In genomic region chr16:4474192-4474961, GRCh38 we compare ENCODE assay signal across 1 cellular context.
A peak's percentile ranks its signal among the peaks of the same experiment; 100 is the strongest.
TF ChIP-seq lines count a peak whose summit lies in the region.

Gene NMRAL1, minus strand, starts transcription at chr16:4474625. Its CDS starts 493 bp downstream, at chr16:4474132.

TF ChIP-seq in HepG2, 621 proteins besides CTCF, POLR2A, EP300 and RAD21 (continued from another document and continues in another):
- TF ChIP-seq, protein P1, sequence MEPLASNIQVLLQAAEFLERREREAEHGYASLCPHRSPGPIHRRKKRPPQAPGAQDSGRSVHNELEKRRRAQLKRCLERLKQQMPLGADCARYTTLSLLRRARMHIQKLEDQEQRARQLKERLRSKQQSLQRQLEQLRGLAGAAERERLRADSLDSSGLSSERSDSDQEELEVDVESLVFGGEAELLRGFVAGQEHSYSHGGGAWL (CRISPR knock-in tag; IDR thresholded peaks at IDR 0.05) = peak; percentile 38; the same call in 1 of the 2 replicates
- no peak for TF ChIP-seq ZNF136 (CRISPR knock-in tag; IDR thresholded peaks at IDR 0.05; ENCODE audit: low read depth)
- TF ChIP-seq AHR (CRISPR knock-in tag; IDR thresholded peaks at IDR 0.05) = no peak
- no peak for TF ChIP-seq RFX3 (CRISPR knock-in tag; IDR thresholded peaks at IDR 0.05)
- no peak for TF ChIP-seq SALL2 (CRISPR knock-in tag; IDR thresholded peaks at IDR 0.05)
- no peak for TF ChIP-seq PAX8 (CRISPR knock-in tag; IDR thresholded peaks at IDR 0.05; ENCODE audit: borderline replicate concordance)
- no peak for TF ChIP-seq ZNF503 (CRISPR knock-in tag; IDR thresholded peaks at IDR 0.05)
- no peak for TF ChIP-seq NR2F1 (CRISPR knock-in tag; IDR thresholded peaks at IDR 0.05)
- no peak for TF ChIP-seq ZNF713 (CRISPR knock-in tag; IDR thresholded peaks at IDR 0.05)
- TF ChIP-seq NRL (CRISPR knock-in tag; IDR thresholded peaks at IDR 0.05; ENCODE audit: borderline replicate concordance) = no peak
- TF ChIP-seq, protein P2, sequence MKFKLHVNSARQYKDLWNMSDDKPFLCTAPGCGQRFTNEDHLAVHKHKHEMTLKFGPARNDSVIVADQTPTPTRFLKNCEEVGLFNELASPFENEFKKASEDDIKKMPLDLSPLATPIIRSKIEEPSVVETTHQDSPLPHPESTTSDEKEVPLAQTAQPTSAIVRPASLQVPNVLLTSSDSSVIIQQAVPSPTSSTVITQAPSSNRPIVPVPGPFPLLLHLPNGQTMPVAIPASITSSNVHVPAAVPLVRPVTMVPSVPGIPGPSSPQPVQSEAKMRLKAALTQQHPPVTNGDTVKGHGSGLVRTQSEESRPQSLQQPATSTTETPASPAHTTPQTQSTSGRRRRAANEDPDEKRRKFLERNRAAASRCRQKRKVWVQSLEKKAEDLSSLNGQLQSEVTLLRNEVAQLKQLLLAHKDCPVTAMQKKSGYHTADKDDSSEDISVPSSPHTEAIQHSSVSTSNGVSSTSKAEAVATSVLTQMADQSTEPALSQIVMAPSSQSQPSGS (CRISPR knock-in tag; IDR thresholded peaks at IDR 0.05) = peak; percentile 47; the same call in 1 of the 2 replicates
- no peak for TF ChIP-seq POGZ (CRISPR knock-in tag; IDR thresholded peaks at IDR 0.05)
- TF ChIP-seq, protein P3, sequence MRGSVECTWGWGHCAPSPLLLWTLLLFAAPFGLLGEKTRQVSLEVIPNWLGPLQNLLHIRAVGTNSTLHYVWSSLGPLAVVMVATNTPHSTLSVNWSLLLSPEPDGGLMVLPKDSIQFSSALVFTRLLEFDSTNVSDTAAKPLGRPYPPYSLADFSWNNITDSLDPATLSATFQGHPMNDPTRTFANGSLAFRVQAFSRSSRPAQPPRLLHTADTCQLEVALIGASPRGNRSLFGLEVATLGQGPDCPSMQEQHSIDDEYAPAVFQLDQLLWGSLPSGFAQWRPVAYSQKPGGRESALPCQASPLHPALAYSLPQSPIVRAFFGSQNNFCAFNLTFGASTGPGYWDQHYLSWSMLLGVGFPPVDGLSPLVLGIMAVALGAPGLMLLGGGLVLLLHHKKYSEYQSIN (CRISPR knock-in tag; IDR thresholded peaks at IDR 0.05; ENCODE audit: borderline replicate concordance) = no peak
- TF ChIP-seq KDM5A (IDR thresholded peaks at IDR 0.05; ENCODE audit: borderline replicate concordance, low read length) = no peak; the same call in 1 of the 2 replicates
- TF ChIP-seq FIP1L1 (IDR thresholded peaks at IDR 0.05; ENCODE audit: borderline replicate concordance, insufficient read depth, low read depth, low read length) = no peak
- no peak for TF ChIP-seq PHF5A (CRISPR knock-in tag; IDR thresholded peaks at IDR 0.05; ENCODE audit: low read depth, unreplicated experiment)
- TF ChIP-seq ZNF781 (CRISPR knock-in tag; IDR thresholded peaks at IDR 0.05; ENCODE audit: borderline replicate concordance, not compliant biosample characterization) = no peak
- TF ChIP-seq ZFP36 (IDR thresholded peaks at IDR 0.05; ENCODE audit: borderline replicate concordance, low read depth, low read length, partially characterized antibody) = no peak
- TF ChIP-seq KDM5B (CRISPR knock-in tag; IDR thresholded peaks at IDR 0.05; ENCODE audit: borderline replicate concordance) = no peak
- TF ChIP-seq MYC (CRISPR knock-in tag; IDR thresholded peaks at IDR 0.05; ENCODE audit: borderline replicate concordance) = peak; percentile 85; the same call in 1 of the 2 replicates
- TF ChIP-seq ETV5 (CRISPR knock-in tag; IDR thresholded peaks at IDR 0.05; ENCODE audit: borderline replicate concordance) = peak; percentile 54; the same call in 1 of the 2 replicates
- TF ChIP-seq, protein P4, sequence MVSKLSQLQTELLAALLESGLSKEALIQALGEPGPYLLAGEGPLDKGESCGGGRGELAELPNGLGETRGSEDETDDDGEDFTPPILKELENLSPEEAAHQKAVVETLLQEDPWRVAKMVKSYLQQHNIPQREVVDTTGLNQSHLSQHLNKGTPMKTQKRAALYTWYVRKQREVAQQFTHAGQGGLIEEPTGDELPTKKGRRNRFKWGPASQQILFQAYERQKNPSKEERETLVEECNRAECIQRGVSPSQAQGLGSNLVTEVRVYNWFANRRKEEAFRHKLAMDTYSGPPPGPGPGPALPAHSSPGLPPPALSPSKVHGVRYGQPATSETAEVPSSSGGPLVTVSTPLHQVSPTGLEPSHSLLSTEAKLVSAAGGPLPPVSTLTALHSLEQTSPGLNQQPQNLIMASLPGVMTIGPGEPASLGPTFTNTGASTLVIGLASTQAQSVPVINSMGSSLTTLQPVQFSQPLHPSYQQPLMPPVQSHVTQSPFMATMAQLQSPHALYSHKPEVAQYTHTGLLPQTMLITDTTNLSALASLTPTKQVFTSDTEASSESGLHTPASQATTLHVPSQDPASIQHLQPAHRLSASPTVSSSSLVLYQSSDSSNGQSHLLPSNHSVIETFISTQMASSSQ (IDR thresholded peaks at IDR 0.05; ENCODE audit: low read depth) = no peak
- TF ChIP-seq, protein P4 (CRISPR knock-in tag; IDR thresholded peaks at IDR 0.05; ENCODE audit: borderline replicate concordance) = no peak
- no peak for TF ChIP-seq ZNF12 (CRISPR knock-in tag; IDR thresholded peaks at IDR 0.05)
- no peak for TF ChIP-seq JUND (CRISPR knock-in tag; IDR thresholded peaks at IDR 0.05)
- no peak for TF ChIP-seq ZNF598 (CRISPR knock-in tag; IDR thresholded peaks at IDR 0.05; ENCODE audit: borderline replicate concordance)
- TF ChIP-seq ZFP41 (CRISPR knock-in tag; IDR thresholded peaks at IDR 0.05; ENCODE audit: borderline replicate concordance) = no peak
- TF ChIP-seq SSRP1 (CRISPR knock-in tag; IDR thresholded peaks at IDR 0.05) = no peak
- TF ChIP-seq JARID2 (CRISPR knock-in tag; IDR thresholded peaks at IDR 0.05; ENCODE audit: insufficient replicate concordance) = no peak
- TF ChIP-seq GPN1 (CRISPR knock-in tag; IDR thresholded peaks at IDR 0.05; ENCODE audit: borderline replicate concordance) = no peak
- no peak for TF ChIP-seq HES4 (CRISPR knock-in tag; IDR thresholded peaks at IDR 0.05; ENCODE audit: borderline replicate concordance)
- TF ChIP-seq ZNF138 (CRISPR knock-in tag; IDR thresholded peaks at IDR 0.05; ENCODE audit: low read depth) = no peak
- no peak for TF ChIP-seq RERE (CRISPR knock-in tag; IDR thresholded peaks at IDR 0.05; ENCODE audit: low read depth)
- no peak for TF ChIP-seq RXRA (CRISPR knock-in tag; IDR thresholded peaks at IDR 0.05)
- TF ChIP-seq THAP7 (CRISPR knock-in tag; IDR thresholded peaks at IDR 0.05) = no peak
- TF ChIP-seq ZBTB20 (CRISPR knock-in tag; IDR thresholded peaks at IDR 0.05; ENCODE audit: borderline replicate concordance, low read depth) = peak; percentile 44; the same call in 1 of the 2 replicates
- TF ChIP-seq ZNF10 (CRISPR knock-in tag; IDR thresholded peaks at IDR 0.05; ENCODE audit: borderline replicate concordance, low read depth) = no peak
- peak; percentile 49; the same call in 1 of the 2 replicates for TF ChIP-seq FOXK1 (CRISPR knock-in tag; IDR thresholded peaks at IDR 0.05; ENCODE audit: borderline replicate concordance, low read depth)
- TF ChIP-seq ZNF292 (CRISPR knock-in tag; IDR thresholded peaks at IDR 0.05; ENCODE audit: borderline replicate concordance, low read depth) = no peak
- TF ChIP-seq, protein P5, sequence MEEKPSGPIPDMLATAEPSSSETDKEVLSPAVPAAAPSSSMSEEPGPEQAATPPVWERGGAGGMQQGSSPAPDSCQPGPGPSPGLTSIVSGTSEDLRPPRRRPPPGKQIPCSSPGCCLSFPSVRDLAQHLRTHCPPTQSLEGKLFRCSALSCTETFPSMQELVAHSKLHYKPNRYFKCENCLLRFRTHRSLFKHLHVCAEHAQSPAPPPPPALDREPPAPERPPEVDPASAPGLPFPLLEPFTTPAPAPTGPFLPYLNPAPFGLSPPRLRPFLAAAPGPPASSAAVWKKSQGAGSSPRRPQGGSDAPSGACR (CRISPR knock-in tag; IDR thresholded peaks at IDR 0.05) = peak; percentile 42; the same call in 1 of the 2 replicates
- no peak for TF ChIP-seq ZNF629 (CRISPR knock-in tag; conservative IDR thresholded peaks at IDR 0.05)
- peak; percentile 52; the same call in 1 of the 2 replicates for TF ChIP-seq SIN3A (IDR thresholded peaks at IDR 0.05; ENCODE audit: borderline replicate concordance, low read depth, low read length)
- TF ChIP-seq, protein P6, sequence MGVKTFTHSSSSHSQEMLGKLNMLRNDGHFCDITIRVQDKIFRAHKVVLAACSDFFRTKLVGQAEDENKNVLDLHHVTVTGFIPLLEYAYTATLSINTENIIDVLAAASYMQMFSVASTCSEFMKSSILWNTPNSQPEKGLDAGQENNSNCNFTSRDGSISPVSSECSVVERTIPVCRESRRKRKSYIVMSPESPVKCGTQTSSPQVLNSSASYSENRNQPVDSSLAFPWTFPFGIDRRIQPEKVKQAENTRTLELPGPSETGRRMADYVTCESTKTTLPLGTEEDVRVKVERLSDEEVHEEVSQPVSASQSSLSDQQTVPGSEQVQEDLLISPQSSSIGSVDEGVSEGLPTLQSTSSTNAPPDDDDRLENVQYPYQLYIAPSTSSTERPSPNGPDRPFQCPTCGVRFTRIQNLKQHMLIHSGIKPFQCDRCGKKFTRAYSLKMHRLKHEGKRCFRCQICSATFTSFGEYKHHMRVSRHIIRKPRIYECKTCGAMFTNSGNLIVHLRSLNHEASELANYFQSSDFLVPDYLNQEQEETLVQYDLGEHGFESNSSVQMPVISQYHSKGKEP (CRISPR knock-in tag; IDR thresholded peaks at IDR 0.05) = no peak
- no peak for TF ChIP-seq CBFB (CRISPR knock-in tag; IDR thresholded peaks at IDR 0.05)
- no peak for TF ChIP-seq U2AF2 (IDR thresholded peaks at IDR 0.05; ENCODE audit: low read depth, low read length)
- TF ChIP-seq ZNF367 (CRISPR knock-in tag; IDR thresholded peaks at IDR 0.05; ENCODE audit: borderline replicate concordance) = no peak
- TF ChIP-seq HMG20B (CRISPR knock-in tag; conservative IDR thresholded peaks at IDR 0.05) = no peak
- TF ChIP-seq ZNF7 (CRISPR knock-in tag; IDR thresholded peaks at IDR 0.05) = no peak
- TF ChIP-seq POLR2AphosphoS2 (IDR thresholded peaks at IDR 0.05; ENCODE audit: low read depth, low read length) = no peak
- TF ChIP-seq NPAS2 (CRISPR knock-in tag; IDR thresholded peaks at IDR 0.05; ENCODE audit: borderline replicate concordance) = no peak
- TF ChIP-seq KDM6A (CRISPR knock-in tag; IDR thresholded peaks at IDR 0.05; ENCODE audit: low read depth) = no peak
- no peak for TF ChIP-seq ZNF773 (CRISPR knock-in tag; IDR thresholded peaks at IDR 0.05; ENCODE audit: borderline replicate concordance)
